In genomic region chr6:163417595-163417994, GRCh38 we compare ENCODE assay signal across 10 cellular contexts. TPM values are rescaled to one million over a fixed set of nuclear protein-coding genes. Genes with fewer than 3 reads are reported as not detected.
DNase-seq lines count a peak whose midpoint lies in the region; ATAC-seq, FAIRE-seq and TF ChIP-seq lines count a peak whose summit lies in the region.
"Had no signal": no experiment of that assay in that cellular context is flagged by ENCODE, and none has a peak within 500 bp of the region (broad histone marks: within the 10 kb centered on the region; RNA-seq: fewer than 3 reads in every experiment).

No MANE protein-coding gene starts in this region.

- no peaks in the 10 kb centered on the region for H3K36me3 ChIP-seq in skeletal muscle satellite cell (ENCODE audit: insufficient read depth, low read length)
- H3K36me3 ChIP-seq: WERI-Rb-1 had no signal

- peak overlapping the region; percentile 43 for H3K27ac ChIP-seq in foreskin keratinocyte
- H3K27ac ChIP-seq: WERI-Rb-1 had no signal

- H3K9me3 ChIP-seq in skeletal muscle satellite cell (replicated peaks; ENCODE audit: low read length) = no peaks in the 10 kb centered on the region

- no peaks in the 10 kb centered on the region for H3K27me3 ChIP-seq in foreskin keratinocyte
- H3K27me3 ChIP-seq in skeletal muscle satellite cell (ENCODE audit: control insufficient read depth, insufficient read depth, low read length) = no peaks in the 10 kb centered on the region

- DNase-seq in GM19239 (ENCODE audit: insufficient read length, low spot score) (no peak), SW480 (ENCODE audit: low spot score) (peak; percentile 6), foreskin keratinocyte (no peak), NOMO-1 (lab: John Stamatoyannopoulos, UW; ENCODE audit: unreplicated experiment in 2 of 2) (no peak)
- no peak for DNase-seq in activated naive CD4-positive, alpha-beta T cell treated with anti-CD3 and anti-CD28 coated beads, Interleukin-2, amount 50 U/mL, for 16 hours
- DNase-seq: posterior cingulate gyrus, WERI-Rb-1 had no signal

- peak overlapping the region; percentile 84 for H3K4me2 ChIP-seq in skeletal muscle satellite cell (ENCODE audit: low read length)

- ATAC-seq in foreskin keratinocyte = no peak
- ATAC-seq in HG03354 (IDR thresholded peaks at IDR 0.05; ENCODE audit: poor library complexity, severe bottlenecking, unreplicated experiment) = no peak
- ATAC-seq in GM19395 (IDR thresholded peaks at IDR 0.05; ENCODE audit: unreplicated experiment) = no peak

- peak; percentile 54 for FAIRE-seq in GM19239 (lab: Jason Lieb, UNC)

- peaks cover 28% of the 10 kb centered on the region for H3K4me1 ChIP-seq in foreskin keratinocyte
- peaks cover 33% of the 10 kb centered on the region for H3K4me1 ChIP-seq in skeletal muscle satellite cell (ENCODE audit: control insufficient read depth, insufficient read depth, low read length)

- peak overlapping the region; percentile 96 for H3K9ac ChIP-seq in skeletal muscle satellite cell (ENCODE audit: low read depth, low read length)

- peak overlapping the region; percentile 95 for H3K4me3 ChIP-seq in skeletal muscle satellite cell (ENCODE audit: low read length)

- TF ChIP-seq CTCF in foreskin keratinocyte (conservative IDR thresholded peaks at IDR 0.05) = no peak

RNA-seq across cellular contexts. Expression of gene QKI, which starts 3.1 kb away (rescaled TPM):
- 86.6 and 89.8 TPM in 2 replicates for total RNA-seq in foreskin keratinocyte
- 9.4 and 10.3 TPM in 2 replicates for polyA plus RNA-seq in foreskin keratinocyte
- 130 and 137 TPM in 2 replicates for total RNA-seq in skeletal muscle satellite cell (2012; rRNA removed)
